Comparison of ENCODE assay signal across 18 cellular contexts in the genomic region with DNA sequence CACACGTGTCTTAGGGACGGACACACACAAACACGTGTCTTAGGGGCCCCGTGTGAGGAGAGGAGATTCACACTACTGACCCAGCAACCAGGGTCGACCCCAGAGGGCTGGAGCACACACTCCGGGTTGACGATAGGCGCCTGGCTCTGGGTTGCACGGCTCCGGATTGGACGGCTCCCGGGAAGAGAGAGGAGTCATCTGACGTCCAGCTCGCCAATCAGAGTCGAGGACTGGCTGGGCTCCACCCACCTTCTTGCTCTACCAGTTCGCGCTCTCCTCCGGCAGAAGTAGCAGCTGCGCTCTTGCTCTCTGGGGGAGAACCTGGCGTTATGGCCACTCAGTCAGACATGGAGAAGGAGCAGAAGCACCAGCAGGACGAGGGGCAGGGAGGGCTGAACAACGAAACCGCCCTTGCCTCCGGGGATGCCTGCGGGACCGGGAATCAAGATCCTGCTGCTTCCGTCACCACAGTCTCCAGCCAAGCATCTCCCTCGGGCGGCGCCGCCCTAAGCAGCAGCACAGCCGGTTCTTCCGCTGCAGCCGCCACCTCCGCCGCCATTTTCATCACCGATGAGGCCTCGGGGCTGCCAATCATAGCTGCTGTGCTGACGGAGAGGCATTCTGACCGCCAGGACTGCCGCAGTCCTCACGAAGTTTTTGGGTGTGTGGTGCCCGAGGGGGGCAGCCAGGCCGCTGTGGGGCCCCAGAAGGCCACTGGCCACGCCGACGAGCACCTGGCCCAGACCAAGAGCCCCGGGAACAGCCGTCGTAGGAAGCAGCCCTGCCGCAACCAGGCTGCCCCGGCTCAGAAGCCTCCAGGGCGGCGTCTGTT.
"Had no signal": no experiment of that assay in that cellular context is flagged by ENCODE, and none has a peak within 500 bp of the region (broad histone marks: within the 10 kb centered on the region; RNA-seq: fewer than 3 reads in every experiment).

No MANE protein-coding gene starts in this region.

- H3K27ac ChIP-seq: neutrophil, parathyroid adenoma, right lobe of liver, transverse colon had no signal

- H3K4me3 ChIP-seq: lung, right lobe of liver, transverse colon had no signal

- H3K36me3 ChIP-seq: neutrophil, right lobe of liver, transverse colon had no signal

- H3K9me3 ChIP-seq: neutrophil, right lobe of liver, transverse colon had no signal

- ATAC-seq: effector memory CD8-positive, alpha-beta T cell; natural killer cell; stimulated activated naive B cell treated with anti-CD40 and anti-IgM and Interleukin-4, amounts not matched to agents 10 μg/mL and 1 μg/mL and 100 μg/mL, for 72 hours had no signal

- FAIRE-seq: endometrium, frontal cortex, small intestine had no signal

- H3K27me3 ChIP-seq: neutrophil, right lobe of liver, transverse colon had no signal

- DNase-seq: cortex of kidney; effector memory CD8-positive, alpha-beta T cell; erythroblast; hypothalamus; immature natural killer cell; islet precursor cell; natural killer cell; small intestine; stimulated activated CD4-positive, alpha-beta T cell treated with anti-CD3 and anti-CD28 coated beads, Interleukin-15, amount 100 ng/mL, for 24 hours; stimulated activated CD4-positive, alpha-beta T cell treated with anti-CD3 and anti-CD28 coated beads, Interleukin-2, amount 100 ng/mL, for 48 hours; stimulated activated naive B cell treated with anti-CD40 and anti-IgM and Interleukin-4, amounts not matched to agents 10 μg/mL and 1 μg/mL and 100 μg/mL, for 72 hours; transverse colon had no signal

- H3K9ac ChIP-seq: parathyroid adenoma had no signal

- H2AFZ ChIP-seq: parathyroid adenoma had no signal

- H3K4me1 ChIP-seq: parathyroid adenoma, right lobe of liver, transverse colon had no signal

- H3K79me2 ChIP-seq: parathyroid adenoma had no signal
